24 cellular contexts compared by ENCODE assay signal in the genomic region with DNA sequence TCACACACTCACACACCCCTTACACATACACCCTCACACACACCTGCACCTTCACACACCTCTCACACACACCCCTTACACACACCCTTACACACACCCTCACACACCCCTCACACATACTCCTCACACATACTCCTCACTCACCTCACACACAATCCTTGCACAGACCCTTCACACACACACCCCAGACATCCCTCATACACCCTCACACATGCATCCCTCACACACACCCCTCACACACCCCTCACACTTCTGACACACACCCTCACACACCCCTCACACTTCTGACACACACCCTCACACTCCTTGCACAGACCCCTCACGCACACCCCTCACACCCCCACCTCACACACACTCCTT.
"Had no signal": no experiment of that assay in that cellular context is flagged by ENCODE, and none has a peak within 500 bp of the region (broad histone marks: within the 10 kb centered on the region; RNA-seq: fewer than 3 reads in every experiment).

No MANE protein-coding gene starts in this region.

- H3K4me3 ChIP-seq: adrenal gland, ascending aorta, lung, tibial artery, vagina had no signal

- H3K27me3 Mint-ChIP-seq: naive B cell; stimulated activated naive B cell treated with anti-CD40 and anti-IgM and Interleukin-4, amounts not matched to agents 10 μg/mL and 1 μg/mL and 100 μg/mL, for 72 hours; T-helper 17 cell had no signal

- H3K36me3 ChIP-seq: adrenal gland, ascending aorta, brain microvascular endothelial cell, tibial artery, vagina had no signal

- H3K9me3 Mint-ChIP-seq: activated T-cell treated with anti-CD3 and anti-CD28 coated beads, Interleukin-2, amount 50 U/mL, for 4 hours; activated T-helper 2 cell treated with anti-CD3 and anti-CD28 coated beads, Interferon-gamma antibody, Interleukin-2, Interleukin-4, amounts not matched to agents 10 μg/mL and 5 μg/mL and 100 μg/mL, durations not matched to agents 14 hours and 24 hours and 36 hours; naive B cell; stimulated activated naive B cell treated with anti-CD40 and anti-IgM and Interleukin-4, amounts not matched to agents 10 μg/mL and 1 μg/mL and 100 μg/mL, for 72 hours had no signal

- H3K4me1 ChIP-seq: adrenal gland, ascending aorta, tibial artery had no signal

- H3K27ac ChIP-seq: adrenal gland, ascending aorta, brain microvascular endothelial cell, tibial artery, vagina had no signal

- H3K27ac Mint-ChIP-seq: activated naive CD8-positive, alpha-beta T cell; activated T-helper 2 cell treated with anti-CD3 and anti-CD28 coated beads, Interferon-gamma antibody, Interleukin-2, Interleukin-4, amounts not matched to agents 10 μg/mL and 5 μg/mL and 100 μg/mL, durations not matched to agents 14 hours and 24 hours and 36 hours; naive B cell; progenitor cell of endocrine pancreas; stimulated activated naive B cell treated with anti-CD40 and anti-IgM and Interleukin-4, amounts not matched to agents 10 μg/mL and 1 μg/mL and 100 μg/mL, for 72 hours; T-helper 17 cell had no signal

- H3K9me3 ChIP-seq: adrenal gland, ascending aorta, tibial artery, vagina had no signal

- H3K4me3 Mint-ChIP-seq: activated naive CD8-positive, alpha-beta T cell; activated T-cell treated with anti-CD3 and anti-CD28 coated beads, Interleukin-2, amount 50 U/mL, for 4 hours; naive B cell; stimulated activated naive B cell treated with anti-CD40 and anti-IgM and Interleukin-4, amounts not matched to agents 10 μg/mL and 1 μg/mL and 100 μg/mL, for 72 hours; T-helper 17 cell had no signal

- DNase-seq: activated CD4-positive, alpha-beta T cell treated with anti-CD3 and anti-CD28 coated beads for 4 hours; activated CD4-positive, alpha-beta T cell treated with anti-CD3 and anti-CD28 coated beads, Interleukin-2, amount 50 U/mL, for 48 hours; activated CD4-positive, CD25-positive, alpha-beta regulatory T cell; activated naive CD4-positive, alpha-beta T cell; activated T-cell treated with anti-CD3 and anti-CD28 coated beads, Interleukin-2, amount 50 U/mL, for 4 hours; adrenal gland; brain microvascular endothelial cell; caudate nucleus; dermis blood vessel endothelial cell; effector CD8-positive, alpha-beta T cell; foreskin melanocyte; naive B cell; retina; stimulated activated CD4-positive, alpha-beta T cell treated with anti-CD3 and anti-CD28 coated beads, Interleukin-1b, Interleukin-23, amount 100 ng/mL, for 48 hours; stimulated activated naive B cell treated with anti-CD40 and anti-IgM and Interleukin-4, amounts not matched to agents 10 μg/mL and 1 μg/mL and 100 μg/mL, for 72 hours; T-helper 17 cell; tibial artery had no signal

- H3K4me1 Mint-ChIP-seq: naive B cell; stimulated activated naive B cell treated with anti-CD40 and anti-IgM and Interleukin-4, amounts not matched to agents 10 μg/mL and 1 μg/mL and 100 μg/mL, for 72 hours had no signal

- ATAC-seq: activated T-cell treated with anti-CD3 and anti-CD28 coated beads, Interleukin-2, amount 50 U/mL, for 4 hours; left lobe of liver; stimulated activated naive B cell treated with anti-CD40 and anti-IgM and Interleukin-4, amounts not matched to agents 10 μg/mL and 1 μg/mL and 100 μg/mL, for 72 hours; T-helper 17 cell had no signal

- H3K27me3 ChIP-seq: adrenal gland, ascending aorta, brain microvascular endothelial cell, tibial artery, vagina had no signal
